22 cellular contexts compared by ENCODE assay signal in genomic region chr12:109386079-109386473, GRCh38. TPM values are rescaled to one million over a fixed set of nuclear protein-coding genes. Genes with fewer than 3 reads are reported as not detected.
"Had no signal": no experiment of that assay in that cellular context is flagged by ENCODE, and none has a peak within 500 bp of the region (broad histone marks: within the 10 kb centered on the region; RNA-seq: fewer than 3 reads in every experiment).

No MANE protein-coding gene starts in this region.

- DNase-seq: activated CD4-positive, alpha-beta T cell treated with anti-CD3 and anti-CD28 coated beads for 1 hour; activated CD4-positive, alpha-beta T cell treated with anti-CD3 and anti-CD28 coated beads, Interleukin-2, amount 50 U/mL, for 48 hours; activated naive CD8-positive, alpha-beta T cell treated with anti-CD3 and anti-CD28 coated beads, Interleukin-2, amount 50 U/mL, for 24 hours; heart left ventricle; pancreas; stimulated activated CD4-positive, alpha-beta T cell treated with anti-CD3 and anti-CD28 coated beads, Interleukin-4, amount 100 ng/mL, for 4 hours; stimulated activated CD8-positive, alpha-beta memory T cell treated with anti-CD3 and anti-CD28 coated beads, Interleukin-4, amount 100 ng/mL, for 48 hours; stimulated activated naive CD4-positive, alpha-beta T cell treated with Interleukin-2 at 50 U/mL for 16 hours; T1000 had no signal

- H3K27ac ChIP-seq: ascending aorta, pancreas had no signal

- H3K9me3 ChIP-seq: ascending aorta, mucosa of descending colon, pancreas, tibial nerve, vagina had no signal

- H3K4me3 ChIP-seq: ascending aorta, mucosa of descending colon, pancreas, tibial nerve, vagina had no signal

- H3K4me1 ChIP-seq: ascending aorta, pancreas had no signal

- H3K27me3 ChIP-seq: ascending aorta, vagina had no signal

- H3K36me3 ChIP-seq: ascending aorta, heart left ventricle, pancreas, tibial nerve, vagina had no signal

RNA-seq across cellular contexts. Expression of gene MYO1H, which starts 38.4 kb away (rescaled TPM):
- total RNA-seq: activated naive CD4-positive, alpha-beta T cell treated with anti-CD3 and anti-CD28 coated beads for 36 hours; activated T-helper 17 cell treated with anti-CD3 and anti-CD28 coated beads, Interleukin-2, amount 50 U/mL, for 72 hours; ascending aorta; bronchial epithelial cell; dermis blood vessel endothelial cell; fibroblast of lung; left lobe of liver; mammary epithelial cell; naive thymus-derived CD8-positive, alpha-beta T cell; pancreas; vagina had no signal
- polyA plus RNA-seq: mammary epithelial cell; naive thymus-derived CD8-positive, alpha-beta T cell; small intestine had no signal
